18 cellular contexts compared by ENCODE assay signal in genomic region chr1:226489718-226490440, GRCh38. TPM values are rescaled to one million over a fixed set of nuclear protein-coding genes. Genes with fewer than 3 reads are reported as not detected.
DNase-seq lines count a peak whose midpoint lies in the region; ATAC-seq and TF ChIP-seq lines count a peak whose summit lies in the region.
"Had no signal": no experiment of that assay in that cellular context is flagged by ENCODE, and none has a peak within 500 bp of the region (broad histone marks: within the 10 kb centered on the region; RNA-seq: fewer than 3 reads in every experiment).

No MANE protein-coding gene starts in this region.

- CTCF ChIA-PET in OCI-LY7 (lab: Charles Lee; ENCODE audit: unreplicated experiment) = interaction anchor here (1.1 kb wide), 1 partner anchor 16 kb away, joined by 3 read pairs; no protein-coding TSS in a partner anchor

- H3K4me3 Mint-ChIP-seq in stimulated activated memory B cell treated with anti-CD40 and anti-IgM and Interleukin-4, amounts not matched to agents 10 μg/mL and 1 μg/mL and 100 μg/mL, for 72 hours = no peak overlapping the region

- POLR2A ChIA-PET in OCI-LY7 (lab: Charles Lee) = interaction anchor here (1.0 to 2.3 kb wide), 6 partner anchors 9 to 82 kb away, joined by 3 to 10 read pairs (median 4); partner anchors contain the start of gene PARP1

- ATAC-seq in mucosa of descending colon (peak; percentile 66), HG02840 (IDR thresholded peaks at IDR 0.05; ENCODE audit: low FRiP score, unreplicated experiment) (no peak)
- ATAC-seq in stimulated activated memory B cell treated with anti-CD40 and anti-IgM and Interleukin-4, amounts not matched to agents 10 μg/mL and 1 μg/mL and 100 μg/mL, for 72 hours = peak; percentile 24

- H3K9me3 ChIP-seq in OCI-LY7 (ENCODE audit: low read length) = no peaks in the 10 kb centered on the region
- no peaks in the 10 kb centered on the region for H3K9me3 ChIP-seq in mucosa of descending colon

- no peaks in the 10 kb centered on the region for H3K79me2 ChIP-seq in OCI-LY7 (ENCODE audit: insufficient read depth, low read depth, low read length)

- peak overlapping the region; percentile 44; the same call in 1 of the 2 replicates for H2AFZ ChIP-seq in OCI-LY7 (ENCODE audit: low read length)
- H2AFZ ChIP-seq: PC-9 had no signal

- DNase-seq in NCI-H2171 treated with DMSO at 0.1 percent for 48 hours (lab: John Stamatoyannopoulos, UW) (peak; percentile 30), NCI-H2171 (lab: John Stamatoyannopoulos, UW) (no peak), OCI-LY7 (ENCODE audit: low spot score) (no peak), mucosa of descending colon (peak in 1 of 3 donors; percentile 22), middle frontal gyrus (ENCODE audit: extremely low spot score, low spot score) (no peak), NCI-H446 (lab: John Stamatoyannopoulos, UW) (no peak)
- DNase-seq: GDM1; Kasumi-1; NCI-H1105 treated with DMSO at 0.1 percent for 48 hours; NCI-H1930; NCI-H226; NCI-H526 treated with DMSO at 0.1 percent for 48 hours; NK-92 treated with Interleukin-12 subunit alpha and Interleukin-12 subunit beta, amount 100 ng/mL, for 24 hours; PC-9 had no signal

- peaks cover 52% of the 10 kb centered on the region for H3K4me1 ChIP-seq in OCI-LY7 (ENCODE audit: insufficient read depth, low read length, poor library complexity, severe bottlenecking)
- no peaks in the 10 kb centered on the region for H3K4me1 ChIP-seq in mucosa of descending colon (ENCODE audit: low read depth)

- peak overlapping the region; percentile 52 for H3K4me2 ChIP-seq in OCI-LY7 (ENCODE audit: low read length)
- H3K4me2 ChIP-seq: PC-9 had no signal

- intact Hi-C loops in OCI-LY7 (cut with micrococcal nuclease; ENCODE audit: unreplicated experiment) (no loop called here), mucosa of descending colon (cut with DNase I, micrococcal nuclease) (no loop called here)

- peaks cover 38% of the 10 kb centered on the region for H3K27me3 Mint-ChIP-seq in stimulated activated memory B cell treated with anti-CD40 and anti-IgM and Interleukin-4, amounts not matched to agents 10 μg/mL and 1 μg/mL and 100 μg/mL, for 72 hours

- BruUV-seq in OCI-LY7 (replicated peaks; lab: Mats Ljungman, UMichigan) = no TSS peak

- no peaks in the 10 kb centered on the region for H3K36me3 Mint-ChIP-seq in stimulated activated memory B cell treated with anti-CD40 and anti-IgM and Interleukin-4, amounts not matched to agents 10 μg/mL and 1 μg/mL and 100 μg/mL, for 72 hours

- H3K27ac ChIP-seq in OCI-LY7 (ENCODE audit: low read depth, low read length, poor library complexity, severe bottlenecking) = peak overlapping the region; percentile 33
- H3K27ac ChIP-seq: C4-2B, PC-9 had no signal

- no peaks in the 10 kb centered on the region for H4K20me1 ChIP-seq in OCI-LY7 (ENCODE audit: insufficient read depth, low read length)

- H3K9me2 ChIP-seq in OCI-LY7 (ENCODE audit: insufficient read depth, low read length) = no peaks in the 10 kb centered on the region

- H3K9me3 Mint-ChIP-seq in stimulated activated memory B cell treated with anti-CD40 and anti-IgM and Interleukin-4, amounts not matched to agents 10 μg/mL and 1 μg/mL and 100 μg/mL, for 72 hours = no peaks in the 10 kb centered on the region

- no peak overlapping the region for H3K4me3 ChIP-seq in OCI-LY7 (ENCODE audit: low read depth, low read length, poor library complexity, severe bottlenecking)
- H3K4me3 ChIP-seq in mucosa of descending colon = no peak overlapping the region
- H3K4me3 ChIP-seq: PC-9 had no signal

- H3K36me3 ChIP-seq in OCI-LY7 (ENCODE audit: insufficient read depth, low read length) (no peaks in the 10 kb centered on the region), mucosa of descending colon (ENCODE audit: low read depth) (no peaks in the 10 kb centered on the region)

- H3K4me1 Mint-ChIP-seq in stimulated activated memory B cell treated with anti-CD40 and anti-IgM and Interleukin-4, amounts not matched to agents 10 μg/mL and 1 μg/mL and 100 μg/mL, for 72 hours = peaks cover 24% of the 10 kb centered on the region

- no peak overlapping the region for H3K27ac Mint-ChIP-seq in stimulated activated memory B cell treated with anti-CD40 and anti-IgM and Interleukin-4, amounts not matched to agents 10 μg/mL and 1 μg/mL and 100 μg/mL, for 72 hours

- no peak for TF ChIP-seq CTCF in OCI-LY7 (conservative IDR thresholded peaks at IDR 0.05; ENCODE audit: low read length)
- no peak for TF ChIP-seq CTCF in mucosa of descending colon (IDR thresholded peaks at IDR 0.05)

RNA-seq across cellular contexts. Expression of gene STUM, which starts 58.7 kb away (rescaled TPM):
- total RNA-seq in OCI-LY7 (2014; rRNA removed; shearing (Covaris generic)) = not detected in 2 replicates
- total RNA-seq in OCI-LY7 (2022) (not detected in 2 replicates), mucosa of descending colon (10 to 100 TPM in 1 of 3 donors, 1 to 10 TPM in 2; 1.2 to 18.4 (median 4.9) TPM)
- total RNA-seq: A172, PC-9 had no signal
